Comparison of ENCODE assay signal across 8 cellular contexts in genomic region chr9:126500600-126501382, GRCh38.
DNase-seq lines count a peak whose midpoint lies in the region; ATAC-seq and TF ChIP-seq lines count a peak whose summit lies in the region.

No MANE protein-coding gene starts in this region.

- no peak overlapping the region for H3K27ac ChIP-seq in BLaER1 treated with 17β-estradiol and CSF1 and Interleukin-3, amounts not matched to agents 10 nM and 100 nM
- no peak overlapping the region for H3K27ac ChIP-seq in HEK293 (ENCODE audit: extremely low read depth, low read depth, low read length)

- DNase-seq in NOMO-1 treated with DMSO at 0.1 percent for 48 hours (lab: John Stamatoyannopoulos, UW; ENCODE audit: unreplicated experiment) (peak; percentile 44), activated T-cell treated with anti-CD3 and anti-CD28 coated beads for 4 hours (peak; percentile 48), epithelial cell of proximal tubule (ENCODE audit: low read depth) (no peak), mucosa of descending colon (peak; percentile 65 to 74 (median 72))
- peak; percentile 46 for DNase-seq in stimulated activated CD8-positive, alpha-beta memory T cell treated with anti-CD3 and anti-CD28 coated beads, Interleukin-7, amount 100 ng/mL, for 24 hours (ENCODE audit: low read depth)

- peaks cover 0 to 13% (median 11%) of the 10 kb centered on the region in 11 experiments; a peak in 14 of 22 replicates for H3K27me3 ChIP-seq in BLaER1 treated with 17β-estradiol and CSF1 and Interleukin-3, amounts not matched to agents 10 nM and 100 nM

- H3K4me1 ChIP-seq in BLaER1 treated with 17β-estradiol and CSF1 and Interleukin-3, amounts not matched to agents 10 nM and 100 nM, result peaks cover 38 to 61% (median 46%) of the 10 kb centered on the region in 10 experiments
- H3K4me1 ChIP-seq in HEK293 (ENCODE audit: control insufficient read depth, insufficient read depth, low read length), result no peaks in the 10 kb centered on the region; the same call in 1 of the 2 replicates
- no peaks in the 10 kb centered on the region for H3K4me1 ChIP-seq in mucosa of descending colon (ENCODE audit: low read depth)

- no peak overlapping the region for H3K9ac ChIP-seq in BLaER1 treated with 17β-estradiol and CSF1 and Interleukin-3, amounts not matched to agents 10 nM and 100 nM

- ATAC-seq in mucosa of descending colon (peak; percentile 73), GM18870 (IDR thresholded peaks at IDR 0.05; ENCODE audit: unreplicated experiment) (no peak)

- intact Hi-C loops in mucosa of descending colon (cut with DNase I, micrococcal nuclease), result loop anchor here (2.0 to 10.0 kb wide), 2 partner anchors 54 to 56 kb away; no protein-coding TSS in a partner anchor

- peak; percentile 93 for TF ChIP-seq CTCF in HEK293 (tag by site-specific recombination; IDR thresholded peaks at IDR 0.05)
- TF ChIP-seq CTCF in epithelial cell of proximal tubule (conservative IDR thresholded peaks at IDR 0.05; ENCODE audit: low read depth, low read length), result peak; percentile 84
- TF ChIP-seq CTCF in mucosa of descending colon (IDR thresholded peaks at IDR 0.05), result peak; percentile 96

- CTCF ChIA-PET in HEK293 (lab: Yijun Ruan, JAX), result interaction anchor here (0.5 to 7.7 kb wide), 37 partner anchors 10 to 529 kb away, joined by 3 to 184 read pairs (median 5); partner anchors contain the start of gene LMX1B

- H4K20me1 ChIP-seq in BLaER1 treated with 17β-estradiol and CSF1 and Interleukin-3, amounts not matched to agents 10 nM and 100 nM, result peaks cover 0 to 56% (median 16%) of the 10 kb centered on the region in 11 experiments; a peak in 16 of 22 replicates

- no peak overlapping the region for H3K4me3 ChIP-seq in BLaER1 treated with 17β-estradiol and CSF1 and Interleukin-3, amounts not matched to agents 10 nM and 100 nM
- H3K4me3 ChIP-seq in HEK293 (ENCODE audit: low read depth, low read length), result no peak overlapping the region
- H3K4me3 ChIP-seq in epithelial cell of proximal tubule (ENCODE audit: low read depth, low read length), result no peak overlapping the region
- H3K4me3 ChIP-seq in mucosa of descending colon, result no peak overlapping the region

- no peaks in the 10 kb centered on the region for H3K9me3 ChIP-seq in BLaER1 treated with 17β-estradiol and CSF1 and Interleukin-3, amounts not matched to agents 10 nM and 100 nM (replicated peaks in 1 of 11)
- H3K9me3 ChIP-seq in HEK293 (ENCODE audit: control insufficient read depth, insufficient read depth, low read depth, low read length) (no peaks in the 10 kb centered on the region), mucosa of descending colon (no peaks in the 10 kb centered on the region)

- H3K36me3 ChIP-seq in BLaER1 treated with 17β-estradiol and CSF1 and Interleukin-3, amounts not matched to agents 10 nM and 100 nM, result no peaks in the 10 kb centered on the region
- peaks cover 0 to 4% of the 10 kb centered on the region in 2 experiments; a peak in 1 of 3 replicates for H3K36me3 ChIP-seq in HEK293 (ENCODE audit: control insufficient read depth in 2 of 2, insufficient read depth in 1 of 2, low read length in 2 of 2)
- no peaks in the 10 kb centered on the region for H3K36me3 ChIP-seq in mucosa of descending colon (ENCODE audit: low read depth)

- POLR2A ChIA-PET in HEK293 (lab: Yijun Ruan, JAX), result interaction anchor here (0.9 to 1.1 kb wide), 2 partner anchors 12 to 57 kb away, joined by 3 read pairs; no protein-coding TSS in a partner anchor

- peak overlapping the region; percentile 53 to 99 (median 96); a peak in 20 of 22 replicates for H3K4me2 ChIP-seq in BLaER1 treated with 17β-estradiol and CSF1 and Interleukin-3, amounts not matched to agents 10 nM and 100 nM

TF ChIP-seq in HEK293, 187 proteins besides CTCF, POLR2A, EP300 and RAD21 (continues in another document):
- TF ChIP-seq ZNF76 (tag by site-specific recombination; IDR thresholded peaks at IDR 0.05; ENCODE audit: borderline replicate concordance, low read depth) (0 out of 2 replicates have a peak, but pooled peaks have one; percentile 26), ZNF23 (tag by site-specific recombination; IDR thresholded peaks at IDR 0.05; ENCODE audit: borderline replicate concordance) (no peak), ZNF692 (tag by site-specific recombination; IDR thresholded peaks at IDR 0.05) (no peak), ZNF184 (tag by site-specific recombination; IDR thresholded peaks at IDR 0.05) (no peak), ZNF560 (tag by site-specific recombination; IDR thresholded peaks at IDR 0.05; ENCODE audit: borderline replicate concordance) (no peak), HIC1 (tag by site-specific recombination; IDR thresholded peaks at IDR 0.05) (peak; percentile 91), ZNF37A (tag by site-specific recombination; IDR thresholded peaks at IDR 0.05) (no peak), ZBTB26 (tag by site-specific recombination; optimal IDR thresholded peaks at IDR 0.05) (peak; percentile 26), ZNF596 (tag by site-specific recombination; IDR thresholded peaks at IDR 0.05) (no peak), ZNF341 (tag by site-specific recombination; IDR thresholded peaks at IDR 0.05; ENCODE audit: low read depth) (peak; percentile 86)
- TF ChIP-seq, protein P1, sequence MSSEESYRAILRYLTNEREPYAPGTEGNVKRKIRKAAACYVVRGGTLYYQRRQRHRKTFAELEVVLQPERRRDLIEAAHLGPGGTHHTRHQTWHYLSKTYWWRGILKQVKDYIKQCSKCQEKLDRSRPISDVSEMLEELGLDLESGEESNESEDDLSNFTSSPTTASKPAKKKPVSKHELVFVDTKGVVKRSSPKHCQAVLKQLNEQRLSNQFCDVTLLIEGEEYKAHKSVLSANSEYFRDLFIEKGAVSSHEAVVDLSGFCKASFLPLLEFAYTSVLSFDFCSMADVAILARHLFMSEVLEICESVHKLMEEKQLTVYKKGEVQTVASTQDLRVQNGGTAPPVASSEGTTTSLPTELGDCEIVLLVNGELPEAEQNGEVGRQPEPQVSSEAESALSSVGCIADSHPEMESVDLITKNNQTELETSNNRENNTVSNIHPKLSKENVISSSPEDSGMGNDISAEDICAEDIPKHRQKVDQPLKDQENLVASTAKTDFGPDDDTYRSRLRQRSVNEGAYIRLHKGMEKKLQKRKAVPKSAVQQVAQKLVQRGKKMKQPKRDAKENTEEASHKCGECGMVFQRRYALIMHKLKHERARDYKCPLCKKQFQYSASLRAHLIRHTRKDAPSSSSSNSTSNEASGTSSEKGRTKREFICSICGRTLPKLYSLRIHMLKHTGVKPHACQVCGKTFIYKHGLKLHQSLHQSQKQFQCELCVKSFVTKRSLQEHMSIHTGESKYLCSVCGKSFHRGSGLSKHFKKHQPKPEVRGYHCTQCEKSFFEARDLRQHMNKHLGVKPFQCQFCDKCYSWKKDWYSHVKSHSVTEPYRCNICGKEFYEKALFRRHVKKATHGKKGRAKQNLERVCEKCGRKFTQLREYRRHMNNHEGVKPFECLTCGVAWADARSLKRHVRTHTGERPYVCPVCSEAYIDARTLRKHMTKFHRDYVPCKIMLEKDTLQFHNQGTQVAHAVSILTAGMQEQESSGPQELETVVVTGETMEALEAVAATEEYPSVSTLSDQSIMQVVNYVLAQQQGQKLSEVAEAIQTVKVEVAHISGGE (tag by site-specific recombination; conservative IDR thresholded peaks at IDR 0.05; ENCODE audit: low read depth), result no peak
